In the genomic region with DNA sequence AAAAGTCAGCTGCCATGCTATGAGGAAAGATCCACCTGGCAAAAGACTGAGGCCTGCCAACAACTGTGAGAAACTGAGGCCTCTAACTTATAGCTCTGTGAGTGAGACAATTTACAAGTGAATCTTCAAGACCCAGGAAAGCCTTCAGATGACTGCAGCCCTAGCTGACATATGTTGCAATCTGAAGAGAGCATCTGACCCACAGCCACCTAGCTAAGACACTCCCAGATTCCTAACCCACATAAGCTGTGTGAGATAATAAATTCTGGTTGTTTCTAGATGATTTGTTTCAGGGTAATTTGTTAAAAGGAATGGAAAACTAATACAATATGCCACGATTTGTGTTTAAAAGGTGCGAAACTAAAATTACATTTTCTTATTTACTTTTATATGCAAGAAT, we compare ENCODE assay signal across 16 cellular contexts.
"Had no signal": no experiment of that assay in that cellular context is flagged by ENCODE, and none has a peak within 500 bp of the region (broad histone marks: within the 10 kb centered on the region; RNA-seq: fewer than 3 reads in every experiment).

No MANE protein-coding gene starts in this region.

- H3K4me3 Mint-ChIP-seq: activated B cell treated with CpG ODN at 0.5 μM for 24 hours; activated CD4-positive, alpha-beta memory T cell treated with anti-CD3 and anti-CD28 coated beads, Interleukin-2, amount 10 ng/mL, durations not matched to agents 7 days and 5 days; activated CD8-positive, alpha-beta memory T cell treated with anti-CD3 and anti-CD28 coated beads, Interleukin-2, amount 10 ng/mL, durations not matched to agents 7 days and 5 days; activated naive CD8-positive, alpha-beta T cell treated with anti-CD3 and anti-CD28 coated beads for 36 hours; activated T-helper 17 cell treated with anti-CD3 and anti-CD28 coated beads, Interleukin-2, amount 50 U/mL, for 72 hours; brain; central memory CD8-positive, alpha-beta T cell; natural killer cell treated with Interleukin-12 subunit alpha and Interleukin-12 subunit beta and Interleukin-15 and Interleukin-18, amount 100 ng/mL, for 72 hours; T-helper 2 cell treated with Interferon-gamma antibody and Interleukin-4, amounts not matched to agents 5 μg/mL and 100 μg/mL, for 36 hours had no signal

- H3K27ac Mint-ChIP-seq: activated B cell treated with CpG ODN at 0.5 μM for 24 hours; activated CD4-positive, alpha-beta memory T cell treated with anti-CD3 and anti-CD28 coated beads, Interleukin-2, amount 10 ng/mL, durations not matched to agents 7 days and 5 days; activated CD8-positive, alpha-beta memory T cell treated with anti-CD3 and anti-CD28 coated beads, Interleukin-2, amount 10 ng/mL, durations not matched to agents 7 days and 5 days; activated naive CD8-positive, alpha-beta T cell treated with anti-CD3 and anti-CD28 coated beads for 36 hours; activated T-helper 17 cell treated with anti-CD3 and anti-CD28 coated beads, Interleukin-2, amount 50 U/mL, for 72 hours; brain; natural killer cell treated with Interleukin-12 subunit alpha and Interleukin-12 subunit beta and Interleukin-15 and Interleukin-18, amount 100 ng/mL, for 72 hours; T-helper 2 cell treated with Interferon-gamma antibody and Interleukin-4, amounts not matched to agents 5 μg/mL and 100 μg/mL, for 36 hours had no signal

- H3K36me3 Mint-ChIP-seq: activated naive CD8-positive, alpha-beta T cell treated with anti-CD3 and anti-CD28 coated beads for 36 hours had no signal

- DNase-seq: activated B cell treated with CpG ODN at 0.5 μM for 24 hours; activated CD4-positive, alpha-beta memory T cell treated with anti-CD3 and anti-CD28 coated beads, Interleukin-2, amount 10 ng/mL, durations not matched to agents 7 days and 5 days; activated CD4-positive, alpha-beta T cell treated with anti-CD3 and anti-CD28 coated beads for 4 hours; activated CD8-positive, alpha-beta memory T cell treated with anti-CD3 and anti-CD28 coated beads, Interleukin-2, amount 10 ng/mL, durations not matched to agents 7 days and 5 days; activated naive CD4-positive, alpha-beta T cell; activated naive CD8-positive, alpha-beta T cell treated with anti-CD3 and anti-CD28 coated beads for 36 hours; stimulated activated CD4-positive, alpha-beta T cell treated with anti-CD3 and anti-CD28 coated beads, Interleukin-12 subunit alpha, Interleukin-12 subunit beta, amount 100 ng/mL, for 4 hours; stimulated activated CD4-positive, alpha-beta T cell treated with anti-CD3 and anti-CD28 coated beads, Interleukin-1b, Interleukin-23, amount 100 ng/mL, for 48 hours; stimulated activated CD8-positive, alpha-beta memory T cell treated with anti-CD3 and anti-CD28 coated beads, Interleukin-4, amount 100 ng/mL, for 48 hours; stimulated activated naive CD4-positive, alpha-beta T cell; tibial artery had no signal

- H3K27me3 Mint-ChIP-seq: activated B cell treated with CpG ODN at 0.5 μM for 24 hours had no signal

- H3K4me1 Mint-ChIP-seq: activated B cell treated with CpG ODN at 0.5 μM for 24 hours; activated CD4-positive, alpha-beta memory T cell treated with anti-CD3 and anti-CD28 coated beads, Interleukin-2, amount 10 ng/mL, durations not matched to agents 7 days and 5 days; activated CD8-positive, alpha-beta memory T cell treated with anti-CD3 and anti-CD28 coated beads, Interleukin-2, amount 10 ng/mL, durations not matched to agents 7 days and 5 days; activated naive CD8-positive, alpha-beta T cell treated with anti-CD3 and anti-CD28 coated beads for 36 hours; activated T-helper 17 cell treated with anti-CD3 and anti-CD28 coated beads, Interleukin-2, amount 50 U/mL, for 72 hours; brain; central memory CD8-positive, alpha-beta T cell had no signal

- H3K9me3 Mint-ChIP-seq: activated CD4-positive, alpha-beta memory T cell treated with anti-CD3 and anti-CD28 coated beads, Interleukin-2, amount 10 ng/mL, durations not matched to agents 7 days and 5 days had no signal
